ENCODE assay signal across 1 cellular context in genomic region chr1:24715658-24716057, GRCh38.
TF ChIP-seq lines count a peak whose summit lies in the region.

No MANE protein-coding gene starts in this region.

TF ChIP-seq in HCT116, 20 proteins besides CTCF, POLR2A, EP300 and RAD21 (continued from another document):
- TF ChIP-seq REST (IDR thresholded peaks at IDR 0.05; ENCODE audit: low read depth): no peak
- no peak for TF ChIP-seq ELF1 (IDR thresholded peaks at IDR 0.05; ENCODE audit: borderline replicate concordance, low read depth)
- TF ChIP-seq JUND (IDR thresholded peaks at IDR 0.05): no peak
- TF ChIP-seq, protein P1, sequence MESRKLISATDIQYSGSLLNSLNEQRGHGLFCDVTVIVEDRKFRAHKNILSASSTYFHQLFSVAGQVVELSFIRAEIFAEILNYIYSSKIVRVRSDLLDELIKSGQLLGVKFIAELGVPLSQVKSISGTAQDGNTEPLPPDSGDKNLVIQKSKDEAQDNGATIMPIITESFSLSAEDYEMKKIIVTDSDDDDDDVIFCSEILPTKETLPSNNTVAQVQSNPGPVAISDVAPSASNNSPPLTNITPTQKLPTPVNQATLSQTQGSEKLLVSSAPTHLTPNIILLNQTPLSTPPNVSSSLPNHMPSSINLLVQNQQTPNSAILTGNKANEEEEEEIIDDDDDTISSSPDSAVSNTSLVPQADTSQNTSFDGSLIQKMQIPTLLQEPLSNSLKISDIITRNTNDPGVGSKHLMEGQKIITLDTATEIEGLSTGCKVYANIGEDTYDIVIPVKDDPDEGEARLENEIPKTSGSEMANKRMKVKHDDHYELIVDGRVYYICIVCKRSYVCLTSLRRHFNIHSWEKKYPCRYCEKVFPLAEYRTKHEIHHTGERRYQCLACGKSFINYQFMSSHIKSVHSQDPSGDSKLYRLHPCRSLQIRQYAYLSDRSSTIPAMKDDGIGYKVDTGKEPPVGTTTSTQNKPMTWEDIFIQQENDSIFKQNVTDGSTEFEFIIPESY (IDR thresholded peaks at IDR 0.05; ENCODE audit: extremely low read depth, insufficient replicate concordance, low read length): no peak
- TF ChIP-seq, protein P2, sequence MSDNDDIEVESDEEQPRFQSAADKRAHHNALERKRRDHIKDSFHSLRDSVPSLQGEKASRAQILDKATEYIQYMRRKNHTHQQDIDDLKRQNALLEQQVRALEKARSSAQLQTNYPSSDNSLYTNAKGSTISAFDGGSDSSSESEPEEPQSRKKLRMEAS (IDR thresholded peaks at IDR 0.05): no peak
- no peak for TF ChIP-seq SIN3A (IDR thresholded peaks at IDR 0.05; ENCODE audit: low read depth)
- TF ChIP-seq SP1 (IDR thresholded peaks at IDR 0.05; ENCODE audit: low read depth): no peak
